9 cellular contexts compared by ENCODE assay signal in the genomic region with DNA sequence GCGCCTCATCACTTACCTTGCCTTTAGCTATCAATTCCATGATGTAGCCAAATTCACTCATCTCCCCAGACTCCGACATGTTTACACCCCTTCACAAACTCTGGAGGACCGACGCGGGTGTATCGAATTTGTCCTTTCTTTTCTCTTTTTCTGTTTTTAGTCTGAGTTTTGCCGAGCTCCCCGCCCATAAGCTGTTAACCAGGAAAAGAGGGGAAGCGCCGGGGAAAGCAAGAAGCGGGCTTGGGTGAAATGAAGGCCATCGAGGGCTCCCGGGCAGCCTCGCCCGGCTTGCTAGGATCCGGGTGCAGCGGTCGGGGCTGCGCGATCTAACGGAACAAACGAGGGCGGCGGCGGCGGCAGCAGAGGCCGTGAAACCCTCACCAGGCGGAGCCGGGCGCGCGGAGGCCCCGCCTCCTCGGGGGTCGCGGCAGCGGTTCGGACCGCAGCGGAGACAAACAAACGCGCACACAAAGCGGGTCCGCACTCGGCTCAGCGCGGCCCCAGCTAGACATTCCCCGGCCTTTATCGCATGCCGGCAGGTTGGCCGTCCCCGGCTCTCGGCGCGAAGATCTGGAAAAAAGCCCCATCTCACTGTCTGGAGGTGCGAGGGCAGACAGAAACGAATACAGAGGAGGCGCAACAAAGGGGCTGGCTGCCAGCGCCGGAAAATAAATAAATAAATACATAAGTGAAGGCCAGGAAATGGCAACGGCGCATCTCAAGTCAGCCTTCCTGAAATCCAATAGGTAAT.
DNase-seq lines count a peak whose midpoint lies in the region; ATAC-seq lines count a peak whose summit lies in the region.
"Had no signal": no experiment of that assay in that cellular context is flagged by ENCODE, and none has a peak within 500 bp of the region (broad histone marks: within the 10 kb centered on the region; RNA-seq: fewer than 3 reads in every experiment).

No MANE protein-coding gene starts in this region.

- H3K36me3 Mint-ChIP-seq in activated naive CD8-positive, alpha-beta T cell treated with anti-CD3 and anti-CD28 coated beads, Interleukin-2, amount 50 U/mL, for 24 hours (ENCODE audit: low read depth), result no peaks in the 10 kb centered on the region

- H3K4me3 ChIP-seq in iPS-20b (ENCODE audit: low read length), result peak overlapping the region; percentile 80
- peak overlapping the region; percentile 20 to 44 (median 31) for H3K4me3 ChIP-seq in skin epidermis

- no peak overlapping the region for H3K27ac Mint-ChIP-seq in activated naive CD8-positive, alpha-beta T cell treated with anti-CD3 and anti-CD28 coated beads, Interleukin-2, amount 50 U/mL, for 24 hours

- H3K9me3 ChIP-seq in iPS-20b (ENCODE audit: insufficient read depth, low read depth, low read length), result no peaks in the 10 kb centered on the region

- peak; percentile 52 for ATAC-seq in HG02763 (IDR thresholded peaks at IDR 0.05; ENCODE audit: unreplicated experiment)
- ATAC-seq in activated naive CD8-positive, alpha-beta T cell treated with anti-CD3 and anti-CD28 coated beads, Interleukin-2, amount 50 U/mL, for 24 hours, result peak; percentile 39

- H3K27me3 Mint-ChIP-seq in activated naive CD8-positive, alpha-beta T cell treated with anti-CD3 and anti-CD28 coated beads, Interleukin-2, amount 50 U/mL, for 24 hours, result peaks cover 80% of the 10 kb centered on the region

- peaks cover 8% of the 10 kb centered on the region for H3K9me3 Mint-ChIP-seq in activated naive CD8-positive, alpha-beta T cell treated with anti-CD3 and anti-CD28 coated beads, Interleukin-2, amount 50 U/mL, for 24 hours

- H3K27me3 ChIP-seq in iPS-20b (ENCODE audit: insufficient read depth, low read length), result peaks cover 76% of the 10 kb centered on the region

- H3K9ac ChIP-seq in iPS-20b (ENCODE audit: low read depth, low read length), result peak overlapping the region; percentile 56; the same call in 1 of the 2 replicates

- no peaks in the 10 kb centered on the region for H3K4me1 ChIP-seq in iPS-20b (ENCODE audit: insufficient read depth, low read length)

- H3K4me1 Mint-ChIP-seq in activated naive CD8-positive, alpha-beta T cell treated with anti-CD3 and anti-CD28 coated beads, Interleukin-2, amount 50 U/mL, for 24 hours, result peaks cover 13% of the 10 kb centered on the region

- H3K36me3 ChIP-seq in iPS-20b (ENCODE audit: insufficient read depth, low read depth, low read length), result no peaks in the 10 kb centered on the region

- peak; percentile 7 for DNase-seq in stimulated activated CD4-positive, alpha-beta T cell treated with anti-CD3 and anti-CD28 coated beads, Interleukin-1b, Interleukin-23, amount 100 ng/mL, for 48 hours
- no peak for DNase-seq in stimulated activated CD4-positive, alpha-beta T cell treated with anti-CD3 and anti-CD28 coated beads, Interleukin-12 subunit alpha, Interleukin-12 subunit beta, amount 100 ng/mL, for 4 hours
- DNase-seq in NCI-H345 (lab: John Stamatoyannopoulos, UW), result peak; percentile 51
- DNase-seq in activated naive CD8-positive, alpha-beta T cell treated with anti-CD3 and anti-CD28 coated beads, Interleukin-2, amount 50 U/mL, for 24 hours, result peak; percentile 36
- DNase-seq in cortex of kidney (lab: John Stamatoyannopoulos, UW), result no peak

- peak overlapping the region; percentile 79 for H3K4me3 Mint-ChIP-seq in activated naive CD8-positive, alpha-beta T cell treated with anti-CD3 and anti-CD28 coated beads, Interleukin-2, amount 50 U/mL, for 24 hours

- H3K27ac ChIP-seq in iPS-20b (ENCODE audit: low read length) (no peak overlapping the region), skin epidermis (no peak overlapping the region)
- H3K27ac ChIP-seq: epithelial cell of prostate had no signal

Comparison
In these comparisons a context has a peak if more than half of its experiments do, and no peak if none do; other contexts are left out.
1. DNase-seq: peak in stimulated activated CD4-positive, alpha-beta T cell treated with anti-CD3 and anti-CD28 coated beads, Interleukin-1b, Interleukin-23, amount 100 ng/mL, for 48 hours (single experiment), NCI-H345 (single experiment) and activated naive CD8-positive, alpha-beta T cell treated with anti-CD3 and anti-CD28 coated beads, Interleukin-2, amount 50 U/mL, for 24 hours (single experiment); none in stimulated activated CD4-positive, alpha-beta T cell treated with anti-CD3 and anti-CD28 coated beads, Interleukin-12 subunit alpha, Interleukin-12 subunit beta, amount 100 ng/mL, for 4 hours (single experiment) and cortex of kidney (single experiment).